12 cellular contexts compared by ENCODE assay signal in the genomic region with DNA sequence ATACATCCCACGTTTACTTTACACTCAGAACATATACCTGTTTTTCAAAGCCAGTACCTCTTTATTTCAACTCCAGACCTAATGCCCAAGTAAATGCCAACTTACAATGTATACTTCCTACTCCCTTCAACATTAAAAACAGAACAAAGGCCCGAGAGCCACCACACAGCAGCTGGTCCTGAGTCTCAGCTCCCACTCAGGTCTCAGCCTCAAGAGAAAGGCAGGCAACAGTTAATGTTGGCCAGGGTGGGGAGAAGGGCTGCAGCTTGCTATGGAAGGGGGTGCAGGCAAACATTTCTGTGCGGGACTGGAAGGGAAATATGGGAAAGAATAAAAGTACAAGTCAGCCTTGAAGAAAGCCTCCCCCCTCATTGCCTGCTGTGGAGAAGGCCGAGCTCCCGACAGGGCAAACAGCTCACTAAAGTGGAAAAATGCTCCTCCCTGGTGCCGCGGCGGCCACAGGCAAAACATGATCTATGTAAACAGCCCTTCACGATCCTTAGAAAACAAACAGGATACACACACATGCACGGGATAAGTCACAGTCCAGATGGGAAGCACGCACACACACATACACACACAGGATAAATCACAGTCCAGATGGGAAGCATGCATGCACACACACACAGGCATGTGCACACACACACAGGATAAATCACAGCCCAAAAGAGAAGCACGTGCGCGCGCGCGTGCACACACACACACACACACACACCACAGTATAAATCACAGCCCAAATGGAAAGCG.
DNase-seq lines count a peak whose midpoint lies in the region; ATAC-seq and TF ChIP-seq lines count a peak whose summit lies in the region.
"Had no signal": no experiment of that assay in that cellular context is flagged by ENCODE, and none has a peak within 500 bp of the region (broad histone marks: within the 10 kb centered on the region; RNA-seq: fewer than 3 reads in every experiment).

No MANE protein-coding gene starts in this region.

- TF ChIP-seq CTCF in fibroblast of lung (conservative IDR thresholded peaks at IDR 0.05 in 1 of 2, IDR thresholded peaks at IDR 0.05 in 1 of 2; ENCODE audit: low read depth in 1 of 2, low read length in 2 of 2) (no peak), osteocyte (IDR thresholded peaks at IDR 0.05) (no peak)

- no peak overlapping the region for H3K27ac ChIP-seq in fibroblast of lung (ENCODE audit: insufficient read depth, low read length)
- H3K27ac ChIP-seq in naive thymus-derived CD4-positive, alpha-beta T cell (ENCODE audit: low read depth, low read length), result no peak overlapping the region

- H3K9me3 Mint-ChIP-seq in osteocyte (ENCODE audit: unreplicated experiment), result no peaks in the 10 kb centered on the region
- peaks cover 0 to 3% (median 0%) of the 10 kb centered on the region in 11 donors for H3K9me3 Mint-ChIP-seq in naive thymus-derived CD4-positive, alpha-beta T cell
- H3K9me3 Mint-ChIP-seq: activated naive CD4-positive, alpha-beta T cell treated with anti-CD3 and anti-CD28 coated beads for 36 hours; stimulated activated naive CD8-positive, alpha-beta T cell treated with anti-CD3 and anti-CD28 coated beads, Interleukin-15, Interleukin-2, amounts not matched to agents 100 ng/mL and 50 ng/mL, for 24 hours had no signal

- DNase-seq in COLO668 (lab: John Stamatoyannopoulos, UW; ENCODE audit: unreplicated experiment), result peak; percentile 59
- peak; percentile 13 for DNase-seq in NCI-H1694 (lab: John Stamatoyannopoulos, UW)
- peak in 1 of 2 donors; percentile 45 for DNase-seq in fibroblast of lung (ENCODE audit: low read depth in 2 of 2)
- DNase-seq in osteocyte (ENCODE audit: extremely low spot score, unreplicated experiment), result no peak
- DNase-seq in naive thymus-derived CD4-positive, alpha-beta T cell, result no peak
- no peak for DNase-seq in CD1c-positive myeloid dendritic cell (ENCODE audit: extremely low spot score)
- no peak for DNase-seq in stimulated activated naive CD4-positive, alpha-beta T cell (lab: John Stamatoyannopoulos, UW)
- DNase-seq in activated CD8-positive, alpha-beta memory T cell treated with anti-CD3 and anti-CD28 coated beads, Interleukin-2, amount 50 U/mL, for 4 hours, result no peak
- DNase-seq: activated naive CD4-positive, alpha-beta T cell treated with anti-CD3 and anti-CD28 coated beads for 36 hours; mucosa of descending colon; SHP77 treated with DMSO at 0.1 percent for 48 hours had no signal

- no peaks in the 10 kb centered on the region for H3K36me3 ChIP-seq in fibroblast of lung (ENCODE audit: control insufficient read depth, insufficient read depth, low read length)
- no peaks in the 10 kb centered on the region for H3K36me3 ChIP-seq in naive thymus-derived CD4-positive, alpha-beta T cell (ENCODE audit: control insufficient read depth in 2 of 3, insufficient read depth in 3 of 3, low read length in 3 of 3)

- H3K9ac ChIP-seq in fibroblast of lung (ENCODE audit: insufficient read depth, low read length), result no peak overlapping the region

- peak overlapping the region; percentile 73 for H3K27ac Mint-ChIP-seq in osteocyte (ENCODE audit: unreplicated experiment)
- H3K27ac Mint-ChIP-seq in naive thymus-derived CD4-positive, alpha-beta T cell, result peak overlapping the region in 2 of 9 donors; percentile 0 to 58
- H3K27ac Mint-ChIP-seq: activated naive CD4-positive, alpha-beta T cell treated with anti-CD3 and anti-CD28 coated beads for 36 hours; stimulated activated naive CD8-positive, alpha-beta T cell treated with anti-CD3 and anti-CD28 coated beads, Interleukin-15, Interleukin-2, amounts not matched to agents 100 ng/mL and 50 ng/mL, for 24 hours had no signal

- H2AFZ ChIP-seq in fibroblast of lung (ENCODE audit: low read length), result no peak overlapping the region

- peak overlapping the region in 1 of 4 experiments; percentile 20 for H3K4me3 ChIP-seq in fibroblast of lung (replicated peaks in 1 of 4; ENCODE audit: control extremely low read depth in 1 of 4, insufficient read depth in 1 of 4, low read depth in 3 of 4, low read length in 4 of 4)
- no peak overlapping the region for H3K4me3 ChIP-seq in naive thymus-derived CD4-positive, alpha-beta T cell (ENCODE audit: low read length)
- H3K4me3 ChIP-seq: mucosa of descending colon had no signal

- peaks cover 46% of the 10 kb centered on the region for H3K4me1 Mint-ChIP-seq in osteocyte (ENCODE audit: unreplicated experiment)
- peaks cover 2 to 23% (median 10%) of the 10 kb centered on the region in 7 donors for H3K4me1 Mint-ChIP-seq in naive thymus-derived CD4-positive, alpha-beta T cell

- peak overlapping the region; percentile 10 for H3K4me2 ChIP-seq in fibroblast of lung (ENCODE audit: extremely low read depth, insufficient read depth, low read length)

- POLR2A ChIA-PET in naive thymus-derived CD4-positive, alpha-beta T cell (lab: Charles Lee), result no interaction called here

- no peak for ATAC-seq in naive thymus-derived CD4-positive, alpha-beta T cell

- peaks cover 5% of the 10 kb centered on the region for H3K36me3 Mint-ChIP-seq in osteocyte (ENCODE audit: unreplicated experiment)
- no peaks in the 10 kb centered on the region for H3K36me3 Mint-ChIP-seq in naive thymus-derived CD4-positive, alpha-beta T cell

- no peaks in the 10 kb centered on the region for H3K9me3 ChIP-seq in fibroblast of lung (ENCODE audit: control insufficient read depth, insufficient read depth, low read depth, low read length)
- H3K9me3 ChIP-seq in naive thymus-derived CD4-positive, alpha-beta T cell (ENCODE audit: control insufficient read depth in 2 of 3, low read length in 3 of 3), result no peaks in the 10 kb centered on the region
- H3K9me3 ChIP-seq: mucosa of descending colon had no signal

- no peaks in the 10 kb centered on the region for H4K20me1 ChIP-seq in fibroblast of lung (ENCODE audit: control insufficient read depth, extremely low read depth, insufficient read depth, low read length)

- no peak overlapping the region for H3K4me3 Mint-ChIP-seq in osteocyte (ENCODE audit: unreplicated experiment)
- H3K4me3 Mint-ChIP-seq in naive thymus-derived CD4-positive, alpha-beta T cell, result no peak overlapping the region
- H3K4me3 Mint-ChIP-seq: activated naive CD4-positive, alpha-beta T cell treated with anti-CD3 and anti-CD28 coated beads for 36 hours; stimulated activated naive CD8-positive, alpha-beta T cell treated with anti-CD3 and anti-CD28 coated beads, Interleukin-15, Interleukin-2, amounts not matched to agents 100 ng/mL and 50 ng/mL, for 24 hours had no signal

- CTCF ChIA-PET in naive thymus-derived CD4-positive, alpha-beta T cell (lab: Charles Lee), result no interaction called here

- no peaks in the 10 kb centered on the region for H3K27me3 Mint-ChIP-seq in osteocyte (ENCODE audit: unreplicated experiment)
- peaks cover 10 to 45% (median 23%) of the 10 kb centered on the region in 5 donors for H3K27me3 Mint-ChIP-seq in naive thymus-derived CD4-positive, alpha-beta T cell

- intact Hi-C loops in naive thymus-derived CD4-positive, alpha-beta T cell (cut with micrococcal nuclease), result no loop called here

- H3K4me1 ChIP-seq in fibroblast of lung (ENCODE audit: control insufficient read depth, extremely low read depth, insufficient read depth, low read length), result no peaks in the 10 kb centered on the region
- peaks cover 7 to 35% of the 10 kb centered on the region in 2 donors for H3K4me1 ChIP-seq in naive thymus-derived CD4-positive, alpha-beta T cell (ENCODE audit: control insufficient read depth in 2 of 2, insufficient read depth in 2 of 2, low read length in 2 of 2)

- peaks cover 3% of the 10 kb centered on the region for H3K27me3 ChIP-seq in fibroblast of lung (ENCODE audit: control insufficient read depth, insufficient read depth, low read length)
- H3K27me3 ChIP-seq in naive thymus-derived CD4-positive, alpha-beta T cell (ENCODE audit: control insufficient read depth in 2 of 2, insufficient read depth in 2 of 2, low read length in 2 of 2), result no peaks in the 10 kb centered on the region

- H3K79me2 ChIP-seq in fibroblast of lung (ENCODE audit: control insufficient read depth, insufficient read depth, low read length), result no peaks in the 10 kb centered on the region

Comparison
In these comparisons a context has a peak if more than half of its experiments do, and no peak if none do; other contexts are left out.
1. DNase-seq: peak in COLO668 (single experiment) and NCI-H1694 (single experiment); none in osteocyte (single experiment), naive thymus-derived CD4-positive, alpha-beta T cell (0 of 9), CD1c-positive myeloid dendritic cell (single experiment), stimulated activated naive CD4-positive, alpha-beta T cell (0 of 6) and activated CD8-positive, alpha-beta memory T cell treated with anti-CD3 and anti-CD28 coated beads, Interleukin-2, amount 50 U/mL, for 4 hours (single experiment).